In the genomic region with DNA sequence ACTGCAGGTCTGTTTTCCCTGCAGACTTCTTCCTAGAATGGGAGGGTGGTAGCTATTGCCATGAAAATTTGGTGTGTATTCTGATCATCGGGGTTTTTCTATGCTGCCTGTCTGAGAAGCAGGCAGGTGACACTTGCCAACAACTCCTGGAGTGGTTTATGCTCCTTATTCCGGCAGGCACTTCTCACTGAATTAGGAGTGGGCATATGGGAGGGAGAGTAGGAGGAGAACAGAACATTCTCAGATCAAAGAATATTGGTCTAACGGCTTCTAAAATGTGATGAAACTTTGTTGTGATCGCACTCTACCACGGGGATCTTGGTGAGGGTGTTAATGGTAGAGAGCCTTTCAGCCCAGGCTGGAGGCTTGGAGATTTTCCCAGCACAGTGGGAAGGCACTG, we compare ENCODE assay signal across 32 cellular contexts.
"Had no signal": no experiment of that assay in that cellular context is flagged by ENCODE, and none has a peak within 500 bp of the region (broad histone marks: within the 10 kb centered on the region; RNA-seq: fewer than 3 reads in every experiment).

No MANE protein-coding gene starts in this region.

- ATAC-seq: activated CD4-positive, CD25-positive, alpha-beta regulatory T cell treated with anti-CD3 and anti-CD28 coated beads, Interleukin-2, amount 50 U/mL, for 24 hours; activated CD8-positive, alpha-beta T cell treated with anti-CD3 and anti-CD28 coated beads for 36 hours; activated T-cell treated with anti-CD3 and anti-CD28 coated beads, Interleukin-2, amount 50 U/mL, for 4 hours; activated T-helper 17 cell treated with anti-CD3 and anti-CD28 coated beads, Interleukin-2, amount 50 U/mL, for 72 hours; esophagus mucosa; T-helper 17 cell had no signal

- H3K9me3 Mint-ChIP-seq: activated B cell treated with CpG ODN at 0.5 μM for 24 hours; activated CD8-positive, alpha-beta T cell treated with anti-CD3 and anti-CD28 coated beads for 36 hours; activated T-cell treated with anti-CD3 and anti-CD28 coated beads, Interleukin-2, amount 50 U/mL, for 4 hours; activated T-helper 17 cell treated with anti-CD3 and anti-CD28 coated beads, Interleukin-2, amount 50 U/mL, for 72 hours; dendritic cell treated with granulocyte-macrophage colony-stimulating factor and Interleukin-4, amounts not matched to agents 40 ng/mL and 50 ng/mL, for 4 days; endodermal cell; T-helper 2 cell treated with Interferon-gamma antibody and Interleukin-4, amounts not matched to agents 5 μg/mL and 100 μg/mL, for 36 hours had no signal

- H3K36me3 ChIP-seq: brain microvascular endothelial cell, WERI-Rb-1 had no signal

- H3K4me3 Mint-ChIP-seq: activated B cell treated with CpG ODN at 0.5 μM for 24 hours; activated CD8-positive, alpha-beta T cell treated with anti-CD3 and anti-CD28 coated beads for 36 hours; activated naive CD8-positive, alpha-beta T cell; activated T-cell treated with anti-CD3 and anti-CD28 coated beads, Interleukin-2, amount 50 U/mL, for 4 hours; activated T-helper 17 cell treated with anti-CD3 and anti-CD28 coated beads, Interleukin-2, amount 50 U/mL, for 72 hours; dendritic cell treated with granulocyte-macrophage colony-stimulating factor and Interleukin-4, amounts not matched to agents 40 ng/mL and 50 ng/mL, for 4 days; endodermal cell; T-helper 17 cell; T-helper 2 cell treated with Interferon-gamma antibody and Interleukin-4, amounts not matched to agents 5 μg/mL and 100 μg/mL, for 36 hours had no signal

- H3K27me3 ChIP-seq: brain microvascular endothelial cell had no signal

- H3K4me3 ChIP-seq: coronary artery, dorsolateral prefrontal cortex had no signal

- FAIRE-seq: astrocyte, frontal cortex had no signal

- H3K4me1 Mint-ChIP-seq: activated B cell treated with CpG ODN at 0.5 μM for 24 hours; activated T-helper 17 cell treated with anti-CD3 and anti-CD28 coated beads, Interleukin-2, amount 50 U/mL, for 72 hours; T-helper 17 cell had no signal

- H3K27ac Mint-ChIP-seq: activated B cell treated with CpG ODN at 0.5 μM for 24 hours; activated CD8-positive, alpha-beta T cell treated with anti-CD3 and anti-CD28 coated beads for 36 hours; activated naive CD8-positive, alpha-beta T cell; activated T-helper 17 cell treated with anti-CD3 and anti-CD28 coated beads, Interleukin-2, amount 50 U/mL, for 72 hours; dendritic cell treated with granulocyte-macrophage colony-stimulating factor and Interleukin-4, amounts not matched to agents 40 ng/mL and 50 ng/mL, for 4 days; endodermal cell; T-helper 17 cell; T-helper 2 cell treated with Interferon-gamma antibody and Interleukin-4, amounts not matched to agents 5 μg/mL and 100 μg/mL, for 36 hours had no signal

- DNase-seq: activated B cell treated with CpG ODN at 0.5 μM for 24 hours; activated CD4-positive, alpha-beta T cell treated with anti-CD3 and anti-CD28 coated beads for 48 hours; activated CD4-positive, alpha-beta T cell treated with anti-CD3 and anti-CD28 coated beads, Interleukin-2, amount 50 U/mL, for 1 hour; activated CD4-positive, alpha-beta T cell treated with anti-CD3 and anti-CD28 coated beads, Interleukin-2, amount 50 U/mL, for 48 hours; activated CD8-positive, alpha-beta memory T cell treated with anti-CD3 and anti-CD28 coated beads for 24 hours; activated CD8-positive, alpha-beta T cell treated with anti-CD3 and anti-CD28 coated beads for 36 hours; activated effector memory CD4-positive, alpha-beta T cell treated with Interleukin-2 at 50 U/mL for 16 hours; activated gamma-delta T cell treated with Interleukin-2 at 50 U/mL for 16 hours; activated naive CD4-positive, alpha-beta T cell treated with anti-CD3 and anti-CD28 coated beads, Interleukin-2, amount 50 U/mL, for 16 hours; activated naive CD4-positive, alpha-beta T cell treated with Interleukin-2 at 50 U/mL for 16 hours; activated T-cell treated with anti-CD3 and anti-CD28 coated beads, Interleukin-2, amount 50 U/mL, for 4 hours; amniotic stem cell; brain microvascular endothelial cell; central memory CD4-positive, alpha-beta T cell; cerebellar nuclear complex; effector memory CD4-positive, alpha-beta T cell; endodermal cell; foreskin fibroblast; T-helper 1 cell; T-helper 17 cell; T1000; WERI-Rb-1 had no signal

- H3K36me3 Mint-ChIP-seq: activated naive CD8-positive, alpha-beta T cell had no signal
